ENCODE assay signal across 14 cellular contexts in genomic region chr1:244844155-244845121, GRCh38. TPM values are rescaled to one million over a fixed set of nuclear protein-coding genes. Genes with fewer than 3 reads are reported as not detected.
A peak's percentile ranks its signal among the peaks of the same experiment; 100 is the strongest.
DNase-seq lines count a peak whose midpoint lies in the region; ATAC-seq and TF ChIP-seq lines count a peak whose summit lies in the region.
"Had no signal": no experiment of that assay in that cellular context is flagged by ENCODE, and none has a peak within 500 bp of the region (broad histone marks: within the 10 kb centered on the region; RNA-seq: fewer than 3 reads in every experiment).

No MANE protein-coding gene starts in this region.

- DNase-seq in A673 (ENCODE audit: low spot score): no peak
- DNase-seq in Calu3: no peak
- no peak for DNase-seq in WTC11 (ENCODE audit: low spot score)
- no peak for DNase-seq in epithelial cell of prostate (ENCODE audit: low read depth, low spot score)
- DNase-seq in HuH-7 (ENCODE audit: low spot score): no peak
- DNase-seq in stimulated activated CD4-positive, alpha-beta T cell treated with anti-CD3 and anti-CD28 coated beads, Interleukin-4, amount 100 ng/mL, for 1 hour: no peak
- DNase-seq in NCI-H2081 (lab: John Stamatoyannopoulos, UW): no peak
- DNase-seq in activated gamma-delta T cell treated with Interleukin-2 at 50 U/mL for 16 hours: no peak
- DNase-seq: activated CD4-positive, alpha-beta T cell treated with anti-CD3 and anti-CD28 coated beads, Interleukin-2, amount 50 U/mL, for 4 hours; caudate nucleus had no signal

- CTCF ChIA-PET in A673 (lab: Charles Lee): no interaction called here
- CTCF ChIA-PET in Calu3 (lab: Charles Lee): no interaction called here
- CTCF ChIA-PET in WTC11 (lab: Charles Lee): no interaction called here

- TF ChIP-seq CTCF in A673 (conservative IDR thresholded peaks at IDR 0.05; ENCODE audit: low read depth, low read length): no peak
- TF ChIP-seq CTCF in Calu3 (IDR thresholded peaks at IDR 0.05; ENCODE audit: unreplicated experiment): no peak
- no peak for TF ChIP-seq CTCF in WTC11 (IDR thresholded peaks at IDR 0.05)

- peaks cover 96% of the 10 kb centered on the region for H3K36me3 Mint-ChIP-seq in Calu3 (ENCODE audit: insufficient read depth, unreplicated experiment)
- H3K36me3 Mint-ChIP-seq in WTC11: peaks cover 70% of the 10 kb centered on the region

- BruUV-seq in A673 (replicated peaks; lab: Mats Ljungman, UMichigan): no TSS peak
- no TSS peak for BruUV-seq in Calu3 (replicated peaks; lab: Mats Ljungman, UMichigan)

- H3K27me3 ChIP-seq in A673 (replicated peaks; ENCODE audit: insufficient read depth, low read depth, low read length, poor library complexity): no peaks in the 10 kb centered on the region
- H3K27me3 ChIP-seq: neutrophil, vagina had no signal

- H3K9me3 ChIP-seq in A673 (ENCODE audit: low read depth, low read length, poor library complexity, severe bottlenecking): no peaks in the 10 kb centered on the region
- H3K9me3 ChIP-seq: neutrophil, vagina had no signal

- intact Hi-C loops in A673 (cut with micrococcal nuclease; ENCODE audit: unreplicated experiment) (no loop called here), Calu3 (cut with micrococcal nuclease; ENCODE audit: unreplicated experiment) (loop anchor here (5.0 kb wide), 1 partner anchor 128 kb away; no protein-coding TSS in a partner anchor)

- peak overlapping the region; percentile 26 for H3K27ac ChIP-seq in A673 (ENCODE audit: low read depth, low read length, poor library complexity, severe bottlenecking)
- H3K27ac ChIP-seq in epithelial cell of prostate: peak overlapping the region; percentile 53
- H3K27ac ChIP-seq: neutrophil, vagina had no signal

- H3K4me3 Mint-ChIP-seq in Calu3 (ENCODE audit: low read depth, unreplicated experiment): no peak overlapping the region
- no peak overlapping the region for H3K4me3 Mint-ChIP-seq in WTC11
- H3K4me3 Mint-ChIP-seq: stimulated activated memory B cell treated with anti-CD40 and anti-IgM and Interleukin-4, amounts not matched to agents 10 μg/mL and 1 μg/mL and 100 μg/mL, for 72 hours had no signal

- H3K27me3 Mint-ChIP-seq in Calu3 (ENCODE audit: unreplicated experiment) (no peaks in the 10 kb centered on the region), WTC11 (ENCODE audit: low read depth) (no peaks in the 10 kb centered on the region)
- H3K27me3 Mint-ChIP-seq: stimulated activated memory B cell treated with anti-CD40 and anti-IgM and Interleukin-4, amounts not matched to agents 10 μg/mL and 1 μg/mL and 100 μg/mL, for 72 hours had no signal

- peaks cover 100% of the 10 kb centered on the region for H3K36me3 ChIP-seq in A673 (ENCODE audit: insufficient read depth, low read length, poor library complexity, severe bottlenecking)

- POLR2A ChIA-PET in A673 (lab: Charles Lee; ENCODE audit: low non-redundant PET): interaction anchor here (0.9 kb wide), 1 partner anchor 14 kb away, joined by 3 read pairs; no protein-coding TSS in a partner anchor
- POLR2A ChIA-PET in WTC11 (lab: Charles Lee): no interaction called here

- H3K9me3 Mint-ChIP-seq in Calu3 (ENCODE audit: low read depth, unreplicated experiment) (no peaks in the 10 kb centered on the region), WTC11 (no peaks in the 10 kb centered on the region)
- H3K9me3 Mint-ChIP-seq: activated naive CD4-positive, alpha-beta T cell treated with anti-CD3 and anti-CD28 coated beads, Interleukin-2, amount 50 U/mL, for 72 hours; stimulated activated memory B cell treated with anti-CD40 and anti-IgM and Interleukin-4, amounts not matched to agents 10 μg/mL and 1 μg/mL and 100 μg/mL, for 72 hours had no signal

- peak overlapping the region; percentile 93 for H3K27ac Mint-ChIP-seq in Calu3 (ENCODE audit: unreplicated experiment)
- peak overlapping the region; percentile 85 for H3K27ac Mint-ChIP-seq in WTC11
- H3K27ac Mint-ChIP-seq: stimulated activated memory B cell treated with anti-CD40 and anti-IgM and Interleukin-4, amounts not matched to agents 10 μg/mL and 1 μg/mL and 100 μg/mL, for 72 hours had no signal

- H3K4me1 ChIP-seq in A673 (ENCODE audit: insufficient read depth, low read length, poor library complexity, severe bottlenecking): no peaks in the 10 kb centered on the region

- no peak for ATAC-seq in WTC11
- ATAC-seq: stimulated activated memory B cell treated with anti-CD40 and anti-IgM and Interleukin-4, amounts not matched to agents 10 μg/mL and 1 μg/mL and 100 μg/mL, for 72 hours had no signal

- no peak overlapping the region for H3K4me3 ChIP-seq in A673 (ENCODE audit: low read depth, low read length, poor library complexity, severe bottlenecking)
- H3K4me3 ChIP-seq: vagina had no signal

- H3K4me1 Mint-ChIP-seq in Calu3 (ENCODE audit: low read depth, unreplicated experiment) (peaks cover 40% of the 10 kb centered on the region), WTC11 (peaks cover 12% of the 10 kb centered on the region; the same call in 1 of the 2 replicates)

TF ChIP-seq in WTC11, 78 proteins besides CTCF, POLR2A, EP300 and RAD21:
- TF ChIP-seq EMX1 (CRISPR knock-in tag; IDR thresholded peaks at IDR 0.05): 0 out of 2 replicates have a peak, but pooled peaks have one; percentile 49
- TF ChIP-seq ZNF263 (CRISPR knock-in tag; IDR thresholded peaks at IDR 0.05; ENCODE audit: low read depth): no peak
- TF ChIP-seq, protein P1, sequence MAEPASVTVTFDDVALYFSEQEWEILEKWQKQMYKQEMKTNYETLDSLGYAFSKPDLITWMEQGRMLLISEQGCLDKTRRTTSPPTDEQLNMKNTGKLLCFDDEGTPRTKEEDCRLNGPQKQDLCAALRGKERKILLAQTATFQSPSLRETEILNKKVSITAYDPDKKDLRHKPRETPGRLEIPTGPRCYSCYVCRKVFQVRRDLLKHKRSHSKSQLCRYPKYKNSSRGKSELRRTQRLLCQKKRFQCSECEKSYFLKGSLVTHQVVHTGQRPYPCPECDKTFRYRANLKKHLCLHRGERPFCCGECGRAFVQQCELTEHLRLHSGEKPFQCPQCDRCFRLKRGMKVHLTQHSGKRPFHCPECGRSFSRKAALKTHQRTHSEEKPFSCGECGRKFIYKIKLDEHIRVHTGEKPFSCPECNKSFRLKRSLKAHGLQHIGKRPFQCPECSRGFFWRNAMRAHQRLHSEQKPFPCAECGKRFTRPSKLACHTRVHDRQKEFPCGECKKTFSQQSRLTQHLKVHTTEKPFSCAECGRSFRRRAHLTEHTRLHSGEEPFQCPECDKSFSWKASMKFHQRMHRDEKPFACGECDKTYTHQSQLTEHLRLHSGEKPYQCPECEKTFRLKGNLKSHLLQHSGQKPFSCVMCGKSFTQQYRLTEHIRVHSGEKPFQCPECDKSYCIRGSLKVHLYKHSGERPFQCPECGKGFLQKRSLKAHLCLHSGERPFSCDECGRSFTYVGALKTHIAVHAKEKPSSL (CRISPR knock-in tag; conservative IDR thresholded peaks at IDR 0.05): 0 out of 2 replicates have a peak, but pooled peaks have one; percentile 26

RNA-seq across cellular contexts. Expression of gene COX20, which starts 9.0 kb away (rescaled TPM):
- 48.0 and 59.0 TPM in 2 replicates for total RNA-seq in A673 (2021)
- 22.6 and 32.8 TPM in 2 replicates for total RNA-seq in Calu3 (2022)
- total RNA-seq in WTC11 (2021): 33.1 to 37.6 TPM (median 36.4 TPM) in 3 replicates

RNA-seq across cellular contexts. Expression of gene HNRNPU, which starts 19.9 kb away (rescaled TPM):
- total RNA-seq in A673 (2021) (720 and 746 TPM in 2 replicates), Calu3 (2022) (418 and 453 TPM in 2 replicates), WTC11 (2021) (477 to 536 TPM (median 477 TPM) in 3 replicates)
